Comparison of ENCODE assay signal across 24 cellular contexts in genomic region chr1:213570487-213570886, GRCh38.
"Had no signal": no experiment of that assay in that cellular context is flagged by ENCODE, and none has a peak within 500 bp of the region (broad histone marks: within the 10 kb centered on the region; RNA-seq: fewer than 3 reads in every experiment).

No MANE protein-coding gene starts in this region.

- H3K9me3 ChIP-seq: lower lobe of right lung, tibial nerve had no signal

- H3K4me3 ChIP-seq: heart left ventricle, left lung, lower lobe of right lung, spleen, tibial nerve had no signal

- H3K4me1 ChIP-seq: heart left ventricle, left lung, lower lobe of right lung, spleen, tibial nerve had no signal

- H3K27me3 ChIP-seq: heart left ventricle, left lung, tibial nerve had no signal

- ATAC-seq: activated CD4-positive, CD25-positive, alpha-beta regulatory T cell treated with anti-CD3 and anti-CD28 coated beads, Interleukin-2, amount 50 U/mL, for 24 hours; activated CD8-positive, alpha-beta T cell treated with anti-CD3 and anti-CD28 coated beads for 36 hours; activated naive CD8-positive, alpha-beta T cell treated with anti-CD3 and anti-CD28 coated beads, Interleukin-2, amount 50 U/mL, for 24 hours; activated T-cell treated with anti-CD3 and anti-CD28 coated beads, Interleukin-2, amount 50 U/mL, for 4 hours; activated T-helper 17 cell treated with anti-CD3 and anti-CD28 coated beads, Interleukin-2, amount 50 U/mL, for 72 hours; effector memory CD8-positive, alpha-beta T cell; heart left ventricle; left lung; lower lobe of right lung; T-helper 17 cell had no signal

- H3K27ac ChIP-seq: heart left ventricle, left lung, lower lobe of right lung, spleen, tibial nerve, WERI-Rb-1 had no signal

- DNase-seq: activated CD4-positive, alpha-beta T cell treated with anti-CD3 and anti-CD28 coated beads, Interleukin-2, amount 10 ng/mL, durations not matched to agents 24 days and 14 days; activated CD8-positive, alpha-beta T cell treated with anti-CD3 and anti-CD28 coated beads for 36 hours; activated gamma-delta T cell treated with Interleukin-2 at 50 U/mL for 16 hours; activated naive CD4-positive, alpha-beta T cell treated with anti-CD3 and anti-CD28 coated beads, Interleukin-2, amount 50 U/mL, for 16 hours; activated naive CD8-positive, alpha-beta T cell treated with anti-CD3 and anti-CD28 coated beads, Interleukin-2, amount 50 U/mL, for 24 hours; activated T-cell treated with anti-CD3 and anti-CD28 coated beads, Interleukin-2, amount 50 U/mL, for 4 hours; amygdala; caudate nucleus; cortex of kidney; effector memory CD8-positive, alpha-beta T cell; erythroblast; foreskin fibroblast; heart left ventricle; left lung; lower lobe of right lung; mesenchymal stem cell; spleen; stimulated activated naive CD4-positive, alpha-beta T cell treated with Interleukin-2 at 50 U/mL for 16 hours; T-helper 17 cell; T1000; WERI-Rb-1 had no signal

- H3K36me3 ChIP-seq: heart left ventricle, left lung, lower lobe of right lung, spleen, tibial nerve, WERI-Rb-1 had no signal
